Comparison of ENCODE assay signal across 25 cellular contexts in the genomic region with DNA sequence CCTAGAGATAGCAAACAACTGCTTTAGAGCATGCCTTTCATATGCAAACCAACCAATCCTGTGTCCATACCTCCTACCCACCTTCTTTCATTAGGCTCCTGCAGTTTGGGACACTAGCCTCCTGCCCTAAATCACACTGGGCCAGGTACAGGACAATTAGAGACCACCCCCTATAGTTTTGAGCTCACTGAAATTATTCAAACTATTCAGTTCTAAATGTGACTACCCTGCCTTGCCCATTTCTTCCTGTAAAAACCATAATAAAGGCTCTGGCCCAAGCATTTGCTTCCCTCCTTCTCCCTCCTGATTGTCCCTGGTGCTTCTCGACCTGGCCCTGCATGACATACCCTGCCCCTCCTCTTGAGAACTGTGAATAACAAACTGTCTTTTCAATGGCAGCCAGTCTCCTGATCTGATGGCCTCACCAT.
"Had no signal": no experiment of that assay in that cellular context is flagged by ENCODE, and none has a peak within 500 bp of the region (broad histone marks: within the 10 kb centered on the region; RNA-seq: fewer than 3 reads in every experiment).

No MANE protein-coding gene starts in this region.

- ATAC-seq: activated T-cell treated with anti-CD3 and anti-CD28 coated beads, Interleukin-2, amount 50 U/mL, for 72 hours; effector memory CD8-positive, alpha-beta T cell; left ventricle myocardium superior; sciatic nerve; stimulated activated effector memory CD8-positive, alpha-beta T cell treated with anti-CD3 and anti-CD28 coated beads, Interleukin-12 subunit alpha, Interleukin-12 subunit beta, amount 100 ng/mL, for 72 hours; stimulated activated naive CD8-positive, alpha-beta T cell treated with anti-CD3 and anti-CD28 coated beads, Interleukin-15, amount 100 ng/mL, for 72 hours had no signal

- H3K27me3 ChIP-seq: colonic mucosa, dorsolateral prefrontal cortex, esophagus muscularis mucosa, tibial artery had no signal

- H3K27ac Mint-ChIP-seq: activated CD4-positive, alpha-beta memory T cell treated with anti-CD3 and anti-CD28 coated beads for 36 hours; activated naive CD4-positive, alpha-beta T cell treated with anti-CD3 and anti-CD28 coated beads, Interleukin-2, amount 10 ng/mL, durations not matched to agents 7 days and 5 days; activated T-cell treated with anti-CD3 and anti-CD28 coated beads, Interleukin-2, amount 50 U/mL, for 72 hours; effector memory CD8-positive, alpha-beta T cell; nephron; stimulated activated effector memory CD8-positive, alpha-beta T cell treated with anti-CD3 and anti-CD28 coated beads, Interleukin-12 subunit alpha, Interleukin-12 subunit beta, amount 100 ng/mL, for 72 hours; stimulated activated naive CD8-positive, alpha-beta T cell treated with anti-CD3 and anti-CD28 coated beads, Interleukin-15, amount 100 ng/mL, for 72 hours had no signal

- H3K36me3 ChIP-seq: colonic mucosa, esophagus muscularis mucosa, tibial artery had no signal

- H3K4me1 Mint-ChIP-seq: activated naive CD4-positive, alpha-beta T cell treated with anti-CD3 and anti-CD28 coated beads, Interleukin-2, amount 10 ng/mL, durations not matched to agents 7 days and 5 days; nephron; stimulated activated effector memory CD8-positive, alpha-beta T cell treated with anti-CD3 and anti-CD28 coated beads, Interleukin-12 subunit alpha, Interleukin-12 subunit beta, amount 100 ng/mL, for 72 hours; stimulated activated naive CD8-positive, alpha-beta T cell treated with anti-CD3 and anti-CD28 coated beads, Interleukin-15, amount 100 ng/mL, for 72 hours had no signal

- H3K27ac ChIP-seq: colonic mucosa, dorsolateral prefrontal cortex, esophagus muscularis mucosa, tibial artery had no signal

- H3K4me1 ChIP-seq: colonic mucosa, esophagus muscularis mucosa, tibial artery had no signal

- H3K4me3 ChIP-seq: colonic mucosa, dorsolateral prefrontal cortex, esophagus muscularis mucosa, tibial artery had no signal

- H3K9me3 Mint-ChIP-seq: activated CD4-positive, alpha-beta memory T cell treated with anti-CD3 and anti-CD28 coated beads for 36 hours; activated naive CD4-positive, alpha-beta T cell treated with anti-CD3 and anti-CD28 coated beads, Interleukin-2, amount 10 ng/mL, durations not matched to agents 7 days and 5 days; activated T-cell treated with anti-CD3 and anti-CD28 coated beads, Interleukin-2, amount 50 U/mL, for 72 hours; effector memory CD8-positive, alpha-beta T cell; stimulated activated effector memory CD8-positive, alpha-beta T cell treated with anti-CD3 and anti-CD28 coated beads, Interleukin-12 subunit alpha, Interleukin-12 subunit beta, amount 100 ng/mL, for 72 hours; stimulated activated naive CD8-positive, alpha-beta T cell treated with anti-CD3 and anti-CD28 coated beads, Interleukin-15, amount 100 ng/mL, for 72 hours had no signal

- H3K27me3 Mint-ChIP-seq: activated CD4-positive, alpha-beta memory T cell treated with anti-CD3 and anti-CD28 coated beads for 36 hours; activated naive CD4-positive, alpha-beta T cell treated with anti-CD3 and anti-CD28 coated beads, Interleukin-2, amount 10 ng/mL, durations not matched to agents 7 days and 5 days had no signal

- H3K36me3 Mint-ChIP-seq: activated CD4-positive, alpha-beta memory T cell treated with anti-CD3 and anti-CD28 coated beads for 36 hours; activated naive CD4-positive, alpha-beta T cell treated with anti-CD3 and anti-CD28 coated beads, Interleukin-2, amount 10 ng/mL, durations not matched to agents 7 days and 5 days; stimulated activated effector memory CD8-positive, alpha-beta T cell treated with anti-CD3 and anti-CD28 coated beads, Interleukin-12 subunit alpha, Interleukin-12 subunit beta, amount 100 ng/mL, for 72 hours had no signal

- H3K4me3 Mint-ChIP-seq: activated CD4-positive, alpha-beta memory T cell treated with anti-CD3 and anti-CD28 coated beads for 36 hours; activated naive CD4-positive, alpha-beta T cell treated with anti-CD3 and anti-CD28 coated beads, Interleukin-2, amount 10 ng/mL, durations not matched to agents 7 days and 5 days; activated T-cell treated with anti-CD3 and anti-CD28 coated beads, Interleukin-2, amount 50 U/mL, for 72 hours; effector memory CD8-positive, alpha-beta T cell; nephron; stimulated activated effector memory CD8-positive, alpha-beta T cell treated with anti-CD3 and anti-CD28 coated beads, Interleukin-12 subunit alpha, Interleukin-12 subunit beta, amount 100 ng/mL, for 72 hours; stimulated activated naive CD8-positive, alpha-beta T cell treated with anti-CD3 and anti-CD28 coated beads, Interleukin-15, amount 100 ng/mL, for 72 hours had no signal

- H3K9me3 ChIP-seq: colonic mucosa, esophagus muscularis mucosa, tibial artery had no signal

- FAIRE-seq: bronchial epithelial cell, frontal cortex, small intestine, urothelium cell line had no signal

- DNase-seq: activated CD4-positive, alpha-beta memory T cell treated with anti-CD3 and anti-CD28 coated beads for 36 hours; activated CD4-positive, alpha-beta T cell treated with anti-CD3 and anti-CD28 coated beads for 4 hours; activated CD4-positive, CD25-positive, alpha-beta regulatory T cell; activated effector memory CD4-positive, alpha-beta T cell treated with Interleukin-2 at 50 U/mL for 16 hours; activated naive CD4-positive, alpha-beta T cell treated with anti-CD3 and anti-CD28 coated beads, Interleukin-2, amount 10 ng/mL, durations not matched to agents 7 days and 5 days; activated T-cell treated with anti-CD3 and anti-CD28 coated beads, Interleukin-2, amount 50 U/mL, for 72 hours; amygdala; colonic mucosa; dorsolateral prefrontal cortex; effector memory CD8-positive, alpha-beta T cell; hippocampal formation; left ventricle myocardium superior; mammary epithelial cell; occipital lobe; stimulated activated naive CD8-positive, alpha-beta T cell treated with anti-CD3 and anti-CD28 coated beads, Interleukin-15, amount 100 ng/mL, for 72 hours; T1000; tibial artery had no signal
